ENCODE assay signal across 8 cellular contexts in genomic region chr12:50637870-50638481, GRCh38.
DNase-seq lines count a peak whose midpoint lies in the region; ATAC-seq and TF ChIP-seq lines count a peak whose summit lies in the region.

No MANE protein-coding gene starts in this region.

- H3K27me3 ChIP-seq in fibroblast of lung (ENCODE audit: control insufficient read depth, insufficient read depth, low read length) (no peaks in the 10 kb centered on the region), parathyroid adenoma (ENCODE audit: control insufficient read depth, insufficient read depth, low read length) (no peaks in the 10 kb centered on the region)

- H3K4me3 ChIP-seq in fibroblast of lung (replicated peaks in 1 of 4; ENCODE audit: control extremely low read depth in 1 of 4, insufficient read depth in 1 of 4, low read depth in 3 of 4, low read length in 4 of 4) (no peak overlapping the region), parathyroid adenoma (ENCODE audit: low read depth, low read length) (no peak overlapping the region)

- no peak overlapping the region for H3K4me3 Mint-ChIP-seq in T-helper 17 cell

- no peak overlapping the region for H2AFZ ChIP-seq in fibroblast of lung (ENCODE audit: low read length)
- H2AFZ ChIP-seq in parathyroid adenoma = no peak overlapping the region

- H3K4me2 ChIP-seq in fibroblast of lung (ENCODE audit: extremely low read depth, insufficient read depth, low read length) (no peak overlapping the region), parathyroid adenoma (ENCODE audit: low read length) (no peak overlapping the region)

- H3K4me1 Mint-ChIP-seq in T-helper 17 cell = peaks cover 13% of the 10 kb centered on the region

- H3K9ac ChIP-seq in fibroblast of lung (ENCODE audit: insufficient read depth, low read length) (no peak overlapping the region), parathyroid adenoma (no peak overlapping the region)

- H3K27ac Mint-ChIP-seq in T-helper 17 cell = peak overlapping the region; percentile 74

- H3K27ac ChIP-seq in fibroblast of lung (ENCODE audit: insufficient read depth, low read length) (no peak overlapping the region), parathyroid adenoma (no peak overlapping the region)

- peak; percentile 14 to 27 for DNase-seq in SHP77 (lab: John Stamatoyannopoulos, UW)
- DNase-seq in SHP77 treated with DMSO at 0.1 percent for 48 hours (lab: John Stamatoyannopoulos, UW) = no peak
- DNase-seq in M059J (ENCODE audit: low read depth) = peak; percentile 56
- no peak for DNase-seq in T-helper 17 cell
- DNase-seq in fibroblast of lung (ENCODE audit: low read depth in 2 of 2) = peak; percentile 50 to 78
- no peak for DNase-seq in islet precursor cell

- H3K27me3 Mint-ChIP-seq in T-helper 17 cell = no peaks in the 10 kb centered on the region

- H3K4me1 ChIP-seq in fibroblast of lung (ENCODE audit: control insufficient read depth, extremely low read depth, insufficient read depth, low read length) (no peaks in the 10 kb centered on the region), parathyroid adenoma (peaks cover 5% of the 10 kb centered on the region)

- peaks cover 2% of the 10 kb centered on the region for H3K36me3 Mint-ChIP-seq in T-helper 17 cell (ENCODE audit: low read depth)

- no peaks in the 10 kb centered on the region for H3K9me3 ChIP-seq in T-helper 17 cell (ENCODE audit: control insufficient read depth, low read length, poor library complexity, severe bottlenecking)
- H3K9me3 ChIP-seq in fibroblast of lung (ENCODE audit: control insufficient read depth, insufficient read depth, low read depth, low read length) = no peaks in the 10 kb centered on the region
- no peaks in the 10 kb centered on the region for H3K9me3 ChIP-seq in parathyroid adenoma (ENCODE audit: control insufficient read depth, low read length)

- H4K20me1 ChIP-seq in fibroblast of lung (ENCODE audit: control insufficient read depth, extremely low read depth, insufficient read depth, low read length) = no peaks in the 10 kb centered on the region

- TF ChIP-seq CTCF in fibroblast of lung (conservative IDR thresholded peaks at IDR 0.05 in 1 of 2, IDR thresholded peaks at IDR 0.05 in 1 of 2; ENCODE audit: low read depth in 1 of 2, low read length in 2 of 2) (peak; percentile 42 to 55), parathyroid adenoma (IDR thresholded peaks at IDR 0.05) (peak; percentile 70)

- ATAC-seq in T-helper 17 cell (peak; percentile 61), HG02763 (IDR thresholded peaks at IDR 0.05; ENCODE audit: unreplicated experiment) (no peak)

- H3K36me3 ChIP-seq in fibroblast of lung (ENCODE audit: control insufficient read depth, insufficient read depth, low read length) (no peaks in the 10 kb centered on the region), parathyroid adenoma (ENCODE audit: control insufficient read depth, insufficient read depth, low read length) (no peaks in the 10 kb centered on the region)

- no peaks in the 10 kb centered on the region for H3K79me2 ChIP-seq in fibroblast of lung (ENCODE audit: control insufficient read depth, insufficient read depth, low read length)
- H3K79me2 ChIP-seq in parathyroid adenoma = no peaks in the 10 kb centered on the region

Comparison
In these comparisons a context has a peak if more than half of its experiments do, and no peak if none do; other contexts are left out.
1. DNase-seq: peak in SHP77 (2 of 2), M059J (single experiment) and fibroblast of lung (2 of 2); none in SHP77 treated with DMSO at 0.1 percent for 48 hours (single experiment), T-helper 17 cell (0 of 3) and islet precursor cell (single experiment).